In genomic region chr5:32232441-32233219, GRCh38 we compare ENCODE assay signal across 1 cellular context.
A peak's percentile ranks its signal among the peaks of the same experiment; 100 is the strongest.
TF ChIP-seq lines count a peak whose summit lies in the region.

No MANE protein-coding gene starts in this region.

TF ChIP-seq in IMR-90, 13 proteins besides CTCF, POLR2A, EP300 and RAD21:
- TF ChIP-seq SMC3 (IDR thresholded peaks at IDR 0.05; ENCODE audit: low read depth, low read length) (peak; percentile 85), FOS (IDR thresholded peaks at IDR 0.05; ENCODE audit: low read depth, low read length) (no peak)
